14 cellular contexts compared by ENCODE assay signal in the genomic region with DNA sequence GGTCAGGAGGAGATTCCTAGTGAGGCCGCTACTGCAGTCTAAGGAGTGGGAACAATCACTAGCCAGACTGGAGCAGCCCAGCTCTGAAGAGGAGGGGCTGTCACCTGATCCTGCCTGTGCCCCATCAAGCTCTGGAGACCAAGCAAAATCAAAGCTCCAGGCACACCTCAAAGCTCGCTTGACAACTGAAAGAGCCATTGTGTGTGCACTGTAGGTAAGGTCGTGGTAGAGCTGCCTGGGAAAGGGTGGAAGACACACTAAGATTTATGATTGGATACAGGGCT. TPM values are rescaled to one million over a fixed set of nuclear protein-coding genes. Genes with fewer than 3 reads are reported as not detected.
DNase-seq lines count a peak whose midpoint lies in the region; ATAC-seq, FAIRE-seq and TF ChIP-seq lines count a peak whose summit lies in the region.
"Had no signal": no experiment of that assay in that cellular context is flagged by ENCODE, and none has a peak within 500 bp of the region (broad histone marks: within the 10 kb centered on the region; RNA-seq: fewer than 3 reads in every experiment).

No MANE protein-coding gene starts in this region.

- FAIRE-seq in GM12878 (lab: Jason Lieb, UNC) = no peak

- intact Hi-C loops in GM12878 (cut with micrococcal nuclease; ENCODE audit: unreplicated experiment) = no loop called here

- no peak overlapping the region for H3K9ac ChIP-seq in GM12878 (ENCODE audit: control insufficient read depth, insufficient read depth, low read length)

- TF ChIP-seq POLR2A in GM19193 (IDR thresholded peaks at IDR 0.05; ENCODE audit: extremely low read depth, insufficient read depth, insufficient read length) = peak; percentile 20
- TF ChIP-seq POLR2A in GM12878 (IDR thresholded peaks at IDR 0.05; ENCODE audit: low read depth, low read length) = peak; percentile 43

- H3K4me3 ChIP-seq in GM12878 (no peak overlapping the region), mesodermal cell (ENCODE audit: extremely low read depth, insufficient read depth, low read length, poor library complexity, severe bottlenecking) (no peak overlapping the region)
- H3K4me3 ChIP-seq: heart right ventricle had no signal

- TF ChIP-seq CTCF in GM12878 (IDR thresholded peaks at IDR 0.05 in 2 of 3, conservative IDR thresholded peaks at IDR 0.05 in 1 of 3; ENCODE audit: control insufficient read depth in 2 of 3, extremely low read depth in 1 of 3, insufficient read depth in 1 of 3, low read depth in 3 of 3, low read length in 3 of 3) (no peak), GM20000 (IDR thresholded peaks at IDR 0.05; ENCODE audit: extremely low read depth, missing control alignments) (no peak)

- ATAC-seq in GM12878 (no peak), GM18517 (IDR thresholded peaks at IDR 0.05; ENCODE audit: unreplicated experiment) (no peak), GM18868 (IDR thresholded peaks at IDR 0.05; ENCODE audit: unreplicated experiment) (no peak)

- DNase-seq in GM12878 (ENCODE audit: low read depth, low spot score) = no peak
- DNase-seq in GM20000 (ENCODE audit: low spot score) = no peak
- DNase-seq: activated CD8-positive, alpha-beta memory T cell treated with anti-CD3 and anti-CD28 coated beads for 24 hours; heart right ventricle; islet precursor cell; mesenchymal stem cell; NCI-H1436 treated with DMSO at 0.1 percent for 48 hours; SHP77 had no signal

- no peak for TF ChIP-seq EP300 in Ishikawa (IDR thresholded peaks at IDR 0.05; ENCODE audit: borderline replicate concordance)
- no peak for TF ChIP-seq EP300 in GM12878 (IDR thresholded peaks at IDR 0.05; ENCODE audit: borderline replicate concordance in 1 of 2, control insufficient read depth in 1 of 2, low read depth in 2 of 2, low read length in 2 of 2)

- H3K27me3 ChIP-seq in GM12878 (replicated peaks in 1 of 2; ENCODE audit: control insufficient read depth in 2 of 2, insufficient read depth in 2 of 2, low read length in 1 of 2) = no peaks in the 10 kb centered on the region
- H3K27me3 ChIP-seq: heart right ventricle had no signal

- CTCF ChIA-PET in GM12878 (lab: Yijun Ruan, JAX) = interaction anchor here (1.6 kb wide), 1 partner anchor 113 kb away, joined by 3 read pairs; no protein-coding TSS in a partner anchor

- H3K79me2 ChIP-seq in GM12878 (ENCODE audit: control insufficient read depth, insufficient read depth, low read length) = no peaks in the 10 kb centered on the region; the same call in none of the 2 replicates

- BruUV-seq in GM12878 (replicated peaks; lab: Mats Ljungman, UMichigan) = no TSS peak

- 0 out of 2 replicates have a peak, but pooled peaks cover 3% of the 10 kb centered on the region for H4K20me1 ChIP-seq in GM12878 (ENCODE audit: control insufficient read depth, insufficient read depth)

- H3K4me2 ChIP-seq in GM12878 (ENCODE audit: control insufficient read depth, insufficient read depth) = no peak overlapping the region

- H3K27ac ChIP-seq in GM12878 (ENCODE audit: control insufficient read depth, insufficient read depth) = no peak overlapping the region
- H3K27ac ChIP-seq in mesodermal cell (ENCODE audit: low read depth, low read length, severe bottlenecking) = peak overlapping the region; percentile 37
- H3K27ac ChIP-seq: heart right ventricle, VCaP had no signal

- no peaks in the 10 kb centered on the region for H3K9me3 ChIP-seq in GM12878 (replicated peaks; ENCODE audit: control insufficient read depth, insufficient read depth, low read length)
- no peaks in the 10 kb centered on the region for H3K9me3 ChIP-seq in mesodermal cell (ENCODE audit: control insufficient read depth, low read length)
- H3K9me3 ChIP-seq: heart right ventricle had no signal

- RAD21 ChIA-PET in GM12878 (lab: Charles Lee; ENCODE audit: unreplicated experiment) = no interaction called here

- no peak overlapping the region for H2AFZ ChIP-seq in GM12878 (ENCODE audit: control insufficient read depth, low read depth, low read length)

- SMC1A ChIA-PET in GM12878 (lab: Charles Lee; ENCODE audit: uncharacterized antibody, unreplicated experiment) = interaction anchor here (1.1 kb wide), 1 partner anchor 14 kb away, joined by 4 read pairs; no protein-coding TSS in a partner anchor

- no peaks in the 10 kb centered on the region for H3K4me1 ChIP-seq in GM12878 (ENCODE audit: control insufficient read depth, insufficient read depth, low read length)
- H3K4me1 ChIP-seq in mesodermal cell (ENCODE audit: control insufficient read depth, insufficient read depth, low read length, poor library complexity, severe bottlenecking) = no peaks in the 10 kb centered on the region

- POLR2A ChIA-PET in GM12878 (lab: Charles Lee) = no interaction called here

- in situ Hi-C loops in GM12878 (cut with MboI) = no loop called here

- TF ChIP-seq RAD21 in Ishikawa (IDR thresholded peaks at IDR 0.05; ENCODE audit: low read depth) (no peak), GM12878 (IDR thresholded peaks at IDR 0.05; ENCODE audit: insufficient read depth, low read depth, low read length) (no peak)

- WGBS in GM12878 (ENCODE audit: insufficient coverage, insufficient replicate concordance, low lambda C conversion rate, missing lambda C conversion rate) = 97% methylated on average over 3 of the region's 3 CpGs
- 100% methylated on average over 2 of the region's 3 CpGs for WGBS in mesodermal cell (ENCODE audit: insufficient coverage in 2 of 2), 2 experiments

- peaks cover 6 to 18% of the 10 kb centered on the region in 2 experiments for H3K36me3 ChIP-seq in GM12878 (ENCODE audit: control insufficient read depth in 2 of 2, insufficient read depth in 2 of 2, low read length in 1 of 2)
- peaks cover 54% of the 10 kb centered on the region for H3K36me3 ChIP-seq in mesodermal cell (ENCODE audit: control insufficient read depth, insufficient read depth, low read length)

TF ChIP-seq in Ishikawa, 13 proteins besides CTCF, POLR2A, EP300 and RAD21:
- TF ChIP-seq USF1 (IDR thresholded peaks at IDR 0.05) (peak; percentile 45), EGR1 (IDR thresholded peaks at IDR 0.05) (no peak)

TF ChIP-seq in GM12878, 131 proteins besides CTCF, POLR2A, EP300 and RAD21:
- TF ChIP-seq POLR2AphosphoS5 (IDR thresholded peaks at IDR 0.05; ENCODE audit: low read length) (peak; percentile 12; the same call in 1 of the 2 replicates), SPI1 (IDR thresholded peaks at IDR 0.05; ENCODE audit: borderline replicate concordance, insufficient read depth, low read depth, low read length) (no peak)

RNA-seq across cellular contexts. Expression of gene CSE1L, which starts 58.2 kb away (rescaled TPM):
- 66.0 and 70.7 TPM in 2 replicates for total RNA-seq in GM12878 (2013; cell fraction: nucleolus; rRNA removed)
- total RNA-seq in GM12878 (2014; rRNA removed) (123 and 144 TPM in 2 replicates), GM12878 (2014; rRNA removed; fragmentation: Illumina TruSeq; extraction: Trizol) (136 and 143 TPM in 2 replicates), GM12878 (2021) (106 and 110 TPM in 2 replicates)
- 24.6 TPM for polyA plus RNA-seq in GM12878 (2011; ENCODE audit: low read depth)
- polyA plus RNA-seq in GM12878 (2011; rRNA removed) (94.9 and 124 TPM in 2 replicates), GM12878 (2014; fragmentation: Illumina TruSeq; extraction: Trizol) (131 and 152 TPM in 2 replicates), GM12878 (2014; fragmentation: Nextera tagmentation; extraction: Ambion mirVana) (10 to 100 TPM; 72.4 to 74.1 TPM), GM12878 (2014; rRNA removed) (71.6 and 86.6 TPM in 2 replicates), GM12878 (2016; fragmentation: Nextera tagmentation; extraction: Ambion mirVana) (100 to 1,000 TPM; 212 to 213 TPM)
- 44.8 and 47.5 TPM in 2 replicates for polyA plus RNA-seq in GM12878 (2011; cell fraction: cytosol; rRNA removed)
- polyA plus RNA-seq in GM12878 (2011; cell fraction: nucleus; rRNA removed) = 29.1 and 39.4 TPM in 2 replicates
- polyA plus RNA-seq in GM12878 (2012) = 28.4 and 41.8 TPM in 2 replicates
- 61.3 and 84.8 TPM in 2 replicates for polyA minus RNA-seq in GM12878 (2011; rRNA and poly(A)+ RNA removed)
- polyA minus RNA-seq in GM12878 (2011; cell fraction: cytosol; rRNA and poly(A)+ RNA removed) = 28.7 and 37.1 TPM in 2 replicates
- 16.7 and 26.9 TPM in 2 replicates for polyA minus RNA-seq in GM12878 (2011; cell fraction: nucleus; rRNA and poly(A)+ RNA removed)
- polyA plus RNA-seq in mesodermal cell (2013, experiment 1 of 2) = 139 TPM
- polyA plus RNA-seq in mesodermal cell (2013, experiment 2 of 2) = 147 TPM
